4 cellular contexts compared by ENCODE assay signal in the genomic region with DNA sequence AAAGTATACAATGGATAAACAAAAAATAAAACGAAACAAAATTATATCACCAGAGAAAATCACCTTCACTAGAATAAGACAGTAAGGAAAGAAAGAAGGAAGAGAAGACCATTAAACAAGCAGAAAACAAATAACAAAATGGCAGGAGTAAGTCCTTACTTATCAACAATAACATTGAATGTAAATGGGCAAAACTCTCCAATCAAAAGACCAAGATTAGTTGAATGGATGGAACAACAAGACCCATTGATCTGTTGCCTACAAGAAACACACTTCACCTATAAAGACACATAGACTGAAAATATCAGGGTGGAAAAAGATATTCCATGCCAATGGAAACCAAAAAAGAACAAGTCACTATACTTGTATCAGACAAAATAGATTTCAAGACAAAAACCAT. TPM values are rescaled to one million over a fixed set of nuclear protein-coding genes. Genes with fewer than 3 reads are reported as not detected.
"Had no signal": no experiment of that assay in that cellular context is flagged by ENCODE, and none has a peak within 500 bp of the region (broad histone marks: within the 10 kb centered on the region; RNA-seq: fewer than 3 reads in every experiment).

No MANE protein-coding gene starts in this region.

RNA-seq across cellular contexts. Expression of a gene that starts 38.4 kb away (rescaled TPM):
- total RNA-seq: LHCN-M2, M059J, MCF 10A, NCI-H460 had no signal
